In genomic region chr3:113617726-113618125, GRCh38 we compare ENCODE assay signal across 22 cellular contexts.
A peak's percentile ranks its signal among the peaks of the same experiment; 100 is the strongest.
DNase-seq lines count a peak whose midpoint lies in the region; ATAC-seq, FAIRE-seq and TF ChIP-seq lines count a peak whose summit lies in the region.
"Had no signal": no experiment of that assay in that cellular context is flagged by ENCODE, and none has a peak within 500 bp of the region (broad histone marks: within the 10 kb centered on the region; RNA-seq: fewer than 3 reads in every experiment).

No MANE protein-coding gene starts in this region.

- no peaks in the 10 kb centered on the region for H4K20me1 ChIP-seq in PC-3 (ENCODE audit: low read length)
- H4K20me1 ChIP-seq: BLaER1 treated with 17β-estradiol and CSF1 and Interleukin-3, amounts not matched to agents 10 nM and 100 nM had no signal

- H3K4me3 ChIP-seq in PC-3 (ENCODE audit: low read length) (no peak overlapping the region), heart left ventricle (no peak overlapping the region)
- H3K4me3 ChIP-seq: A549; BLaER1 treated with 17β-estradiol and CSF1 and Interleukin-3, amounts not matched to agents 10 nM and 100 nM had no signal

- no TSS peak for BruUV-seq in PC-3 (replicated peaks; lab: Mats Ljungman, UMichigan)

- no peak overlapping the region for H3K9ac ChIP-seq in PC-3 (ENCODE audit: low read length)
- H3K9ac ChIP-seq: BLaER1 treated with 17β-estradiol and CSF1 and Interleukin-3, amounts not matched to agents 10 nM and 100 nM had no signal

- CTCF ChIA-PET in PC-3 (lab: Charles Lee): no interaction called here

- TF ChIP-seq CTCF in PC-3 (conservative IDR thresholded peaks at IDR 0.05; ENCODE audit: low read depth, low read length) (no peak), heart left ventricle (IDR thresholded peaks at IDR 0.05) (no peak)

- H3K4me1 ChIP-seq in PC-3 (ENCODE audit: insufficient read depth, low read length) (no peaks in the 10 kb centered on the region), heart left ventricle (peaks cover 0 to 24% (median 14%) of the 10 kb centered on the region in 12 donors)
- H3K4me1 ChIP-seq: A549, Caco-2 had no signal

- peak; percentile 82 for ATAC-seq in activated naive CD8-positive, alpha-beta T cell treated with anti-CD3 and anti-CD28 coated beads, Interleukin-2, amount 50 U/mL, for 24 hours
- ATAC-seq in PC-3 (no peak), memory B cell (ENCODE audit: low read depth) (no peak), heart left ventricle (no peak)
- ATAC-seq: A549; CD8-positive, alpha-beta T cell had no signal

- no peak overlapping the region for H3K4me2 ChIP-seq in PC-3 (ENCODE audit: low read length)
- H3K4me2 ChIP-seq: A549; BLaER1 treated with 17β-estradiol and CSF1 and Interleukin-3, amounts not matched to agents 10 nM and 100 nM had no signal

- H3K27me3 Mint-ChIP-seq in activated naive CD8-positive, alpha-beta T cell treated with anti-CD3 and anti-CD28 coated beads, Interleukin-2, amount 50 U/mL, for 24 hours: no peaks in the 10 kb centered on the region
- no peaks in the 10 kb centered on the region for H3K27me3 Mint-ChIP-seq in activated naive CD8-positive, alpha-beta T cell treated with anti-CD3 and anti-CD28 coated beads for 36 hours
- no peaks in the 10 kb centered on the region for H3K27me3 Mint-ChIP-seq in memory B cell
- H3K27me3 Mint-ChIP-seq: B cell; CD4-positive, alpha-beta T cell had no signal

- no peaks in the 10 kb centered on the region for H3F3A ChIP-seq in PC-3 (ENCODE audit: low read length, unreplicated experiment)

- peaks cover 9% of the 10 kb centered on the region for H3K4me1 Mint-ChIP-seq in activated naive CD8-positive, alpha-beta T cell treated with anti-CD3 and anti-CD28 coated beads, Interleukin-2, amount 50 U/mL, for 24 hours
- peaks cover 3% of the 10 kb centered on the region for H3K4me1 Mint-ChIP-seq in activated naive CD8-positive, alpha-beta T cell treated with anti-CD3 and anti-CD28 coated beads for 36 hours
- H3K4me1 Mint-ChIP-seq in memory B cell: peaks cover 8% of the 10 kb centered on the region

- no peaks in the 10 kb centered on the region for H3K79me2 ChIP-seq in PC-3 (ENCODE audit: low read length)

- TF ChIP-seq POLR2A in GM12891 (IDR thresholded peaks at IDR 0.05; ENCODE audit: low read depth, low read length) (no peak), heart left ventricle (IDR thresholded peaks at IDR 0.05) (no peak)

- POLR2A ChIA-PET in PC-3 (lab: Charles Lee; ENCODE audit: unreplicated experiment): no interaction called here

- H3K9me2 ChIP-seq in PC-3 (replicated peaks; ENCODE audit: low read length): no peaks in the 10 kb centered on the region

- H2AFZ ChIP-seq in PC-3 (ENCODE audit: low read length): no peak overlapping the region

- no peaks in the 10 kb centered on the region for H3K9me3 ChIP-seq in PC-3 (ENCODE audit: low read length)
- no peaks in the 10 kb centered on the region for H3K9me3 ChIP-seq in heart left ventricle
- H3K9me3 ChIP-seq: A549; BLaER1 treated with 17β-estradiol and CSF1 and Interleukin-3, amounts not matched to agents 10 nM and 100 nM; Caco-2 had no signal

- 92 to 97% (median 95%) methylated on average over 2 of the region's 2 CpGs for WGBS in heart left ventricle, 4 donors

- H3K36me3 ChIP-seq in PC-3 (ENCODE audit: low read depth, low read length) (no peaks in the 10 kb centered on the region), heart left ventricle (no peaks in the 10 kb centered on the region)
- H3K36me3 ChIP-seq: BLaER1 treated with 17β-estradiol and CSF1 and Interleukin-3, amounts not matched to agents 10 nM and 100 nM had no signal

- H3K27ac ChIP-seq in PC-3 (ENCODE audit: low read length): no peak overlapping the region
- H3K27ac ChIP-seq in heart left ventricle: no peak overlapping the region
- H3K27ac ChIP-seq: 22Rv1; A549; BLaER1 treated with 17β-estradiol and CSF1 and Interleukin-3, amounts not matched to agents 10 nM and 100 nM; C4-2B had no signal

- peak overlapping the region; percentile 46 for H3K27ac Mint-ChIP-seq in activated naive CD8-positive, alpha-beta T cell treated with anti-CD3 and anti-CD28 coated beads, Interleukin-2, amount 50 U/mL, for 24 hours
- no peak overlapping the region for H3K27ac Mint-ChIP-seq in activated naive CD8-positive, alpha-beta T cell treated with anti-CD3 and anti-CD28 coated beads for 36 hours
- peak overlapping the region; percentile 29 for H3K27ac Mint-ChIP-seq in memory B cell
- H3K27ac Mint-ChIP-seq: B cell; CD4-positive, alpha-beta T cell; CD8-positive, alpha-beta T cell had no signal

- DNase-seq in activated naive CD8-positive, alpha-beta T cell treated with anti-CD3 and anti-CD28 coated beads, Interleukin-2, amount 50 U/mL, for 24 hours: no peak
- DNase-seq in activated naive CD8-positive, alpha-beta T cell treated with anti-CD3 and anti-CD28 coated beads for 36 hours: no peak
- DNase-seq in GM12891 (ENCODE audit: insufficient read length, low spot score): no peak
- DNase-seq in PC-3: peak; percentile 10
- DNase-seq in memory B cell (ENCODE audit: low spot score in 2 of 2): no peak
- no peak for DNase-seq in heart left ventricle
- DNase-seq in GM19240 (ENCODE audit: insufficient read length, low spot score): no peak
- DNase-seq: AML-193; Caco-2; Calu3; CD4-positive, alpha-beta T cell; CD8-positive, alpha-beta T cell; DMS79 treated with DMSO at 0.1 percent for 48 hours; GF-D8 had no signal

- intact Hi-C loops in PC-3 (cut with micrococcal nuclease) (no loop called here), heart left ventricle (cut with DNase I) (loop anchor here in 1 of 10 donors (10.0 kb wide), 1 partner anchor 103 kb away; the partner anchor contains the start of gene SPICE1)

- no peak overlapping the region for H3K4me3 Mint-ChIP-seq in activated naive CD8-positive, alpha-beta T cell treated with anti-CD3 and anti-CD28 coated beads, Interleukin-2, amount 50 U/mL, for 24 hours
- H3K4me3 Mint-ChIP-seq in activated naive CD8-positive, alpha-beta T cell treated with anti-CD3 and anti-CD28 coated beads for 36 hours: no peak overlapping the region
- no peak overlapping the region for H3K4me3 Mint-ChIP-seq in memory B cell
- H3K4me3 Mint-ChIP-seq: B cell; CD4-positive, alpha-beta T cell; CD8-positive, alpha-beta T cell had no signal

- no peaks in the 10 kb centered on the region for H3K27me3 ChIP-seq in PC-3 (ENCODE audit: low read length)
- H3K27me3 ChIP-seq in heart left ventricle: no peaks in the 10 kb centered on the region
- H3K27me3 ChIP-seq: BLaER1 treated with 17β-estradiol and CSF1 and Interleukin-3, amounts not matched to agents 10 nM and 100 nM had no signal

- peaks cover 4% of the 10 kb centered on the region for H3K36me3 Mint-ChIP-seq in activated naive CD8-positive, alpha-beta T cell treated with anti-CD3 and anti-CD28 coated beads, Interleukin-2, amount 50 U/mL, for 24 hours (ENCODE audit: low read depth)
- peaks cover 9% of the 10 kb centered on the region for H3K36me3 Mint-ChIP-seq in activated naive CD8-positive, alpha-beta T cell treated with anti-CD3 and anti-CD28 coated beads for 36 hours
- H3K36me3 Mint-ChIP-seq in memory B cell: peaks cover 30% of the 10 kb centered on the region

- peak; percentile 54 for FAIRE-seq in GM12891 (lab: Jason Lieb, UNC)
- FAIRE-seq: A549, D721Med, G401.6, GM18507 had no signal

- H3K9me3 Mint-ChIP-seq in activated naive CD8-positive, alpha-beta T cell treated with anti-CD3 and anti-CD28 coated beads, Interleukin-2, amount 50 U/mL, for 24 hours: no peaks in the 10 kb centered on the region
- no peaks in the 10 kb centered on the region for H3K9me3 Mint-ChIP-seq in activated naive CD8-positive, alpha-beta T cell treated with anti-CD3 and anti-CD28 coated beads for 36 hours
- no peaks in the 10 kb centered on the region for H3K9me3 Mint-ChIP-seq in memory B cell
- H3K9me3 Mint-ChIP-seq: CD4-positive, alpha-beta T cell; CD8-positive, alpha-beta T cell had no signal

TF ChIP-seq in GM12891, 5 proteins besides CTCF, POLR2A, EP300 and RAD21:
- TF ChIP-seq SPI1 (IDR thresholded peaks at IDR 0.05; ENCODE audit: low read depth, low read length) (no peak), TAF1 (IDR thresholded peaks at IDR 0.05; ENCODE audit: low read depth, low read length) (no peak), PAX5 (IDR thresholded peaks at IDR 0.05; ENCODE audit: insufficient read depth, low read length, severe bottlenecking) (no peak), POLR2AphosphoS5 (IDR thresholded peaks at IDR 0.05; ENCODE audit: low read depth, low read length) (no peak), POU2F2 (IDR thresholded peaks at IDR 0.05; ENCODE audit: low read depth, low read length) (no peak)
